1 cellular context compared by ENCODE assay signal in genomic region chr2:230430957-230431635, GRCh38.
A peak's percentile ranks its signal among the peaks of the same experiment; 100 is the strongest.
TF ChIP-seq lines count a peak whose summit lies in the region.

No MANE protein-coding gene starts in this region.

TF ChIP-seq in GM12878, 131 proteins besides CTCF, POLR2A, EP300 and RAD21:
- TF ChIP-seq IKZF1 (conservative IDR thresholded peaks at IDR 0.05) (peak; percentile 57), E4F1 (IDR thresholded peaks at IDR 0.05; ENCODE audit: borderline replicate concordance, partially characterized antibody) (no peak), RBBP5 (conservative IDR thresholded peaks at IDR 0.05) (no peak), POLR2AphosphoS5 (IDR thresholded peaks at IDR 0.05; ENCODE audit: low read length) (0 out of 2 replicates have a peak, but pooled peaks have one; percentile 24), TBL1XR1 (IDR thresholded peaks at IDR 0.05; ENCODE audit: low read depth, low read length) (no peak), MLLT1 (IDR thresholded peaks at IDR 0.05) (no peak), IKZF2 (IDR thresholded peaks at IDR 0.05) (peak; percentile 44 to 48; a peak in 3 of 4 replicates), MTA3 (IDR thresholded peaks at IDR 0.05; ENCODE audit: borderline replicate concordance, low read length) (no peak), EED (IDR thresholded peaks at IDR 0.05; ENCODE audit: low read depth) (peak; percentile 62; the same call in 1 of the 2 replicates), GABPA (IDR thresholded peaks at IDR 0.05; ENCODE audit: low read depth) (no peak), ZBTB11 (CRISPR knock-in tag; IDR thresholded peaks at IDR 0.05) (no peak), ZBTB4 (CRISPR knock-in tag; IDR thresholded peaks at IDR 0.05) (no peak), CREM (IDR thresholded peaks at IDR 0.05; ENCODE audit: low read depth) (no peak), RUNX3 (IDR thresholded peaks at IDR 0.05; ENCODE audit: low read length) (peak; percentile 84), HDGF (IDR thresholded peaks at IDR 0.05) (no peak), ZZZ3 (IDR thresholded peaks at IDR 0.05; ENCODE audit: control insufficient read depth, insufficient read length, low read depth) (no peak), IRF5 (IDR thresholded peaks at IDR 0.05; ENCODE audit: borderline replicate concordance) (no peak), ZNF24 (IDR thresholded peaks at IDR 0.05) (no peak), SREBF2 (IDR thresholded peaks at IDR 0.05; ENCODE audit: low read length) (no peak), TCF3 (IDR thresholded peaks at IDR 0.05; ENCODE audit: borderline replicate concordance, insufficient read depth, low read depth, low read length) (no peak)
